ENCODE assay signal across 8 cellular contexts in the genomic region with DNA sequence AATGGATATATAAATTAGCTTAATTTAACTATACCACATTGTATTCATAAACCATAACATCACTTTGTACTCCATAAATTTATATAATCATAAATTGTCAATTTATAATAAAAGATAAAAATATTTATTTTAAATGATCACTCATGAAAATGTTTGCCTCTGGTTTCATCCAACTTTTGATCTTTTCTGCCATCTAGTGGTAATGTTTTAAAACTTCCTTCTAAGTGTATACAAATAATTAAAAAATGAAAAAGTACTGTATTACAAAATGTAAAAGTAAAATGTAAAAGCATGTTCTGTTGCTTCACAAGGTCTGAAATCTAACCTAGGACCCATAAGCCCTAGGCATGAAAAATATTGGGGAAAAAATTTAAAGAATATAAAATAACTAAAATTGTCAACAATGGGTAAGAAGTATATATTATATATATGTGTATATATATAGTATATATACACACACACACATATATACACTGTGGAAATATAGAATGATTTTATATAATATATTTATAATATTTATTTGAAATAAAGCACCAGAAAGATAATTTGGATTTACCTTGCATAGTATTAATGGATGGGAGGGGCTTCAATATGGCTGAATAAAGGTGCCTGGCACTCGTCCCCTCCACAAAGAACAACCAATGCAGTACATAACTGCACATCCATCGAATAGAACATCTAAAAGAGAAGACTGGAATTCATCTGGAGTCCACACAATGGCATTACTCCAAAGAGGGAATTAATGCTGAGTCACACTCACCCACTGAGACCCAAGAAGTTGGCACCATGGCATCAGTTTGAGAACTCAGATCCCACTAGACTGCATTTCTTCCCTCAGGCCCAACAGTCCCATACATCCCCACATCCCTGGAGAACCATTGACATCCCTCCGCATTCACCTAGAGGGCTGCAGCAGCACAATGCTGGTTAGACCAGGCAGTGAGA. TPM values are rescaled to one million over a fixed set of nuclear protein-coding genes. Genes with fewer than 3 reads are reported as not detected.
DNase-seq lines count a peak whose midpoint lies in the region; ATAC-seq and TF ChIP-seq lines count a peak whose summit lies in the region.

No MANE protein-coding gene starts in this region.

- no peak overlapping the region for H2AFZ ChIP-seq in DND-41 (ENCODE audit: low read depth, low read length)
- H2AFZ ChIP-seq in PC-3 (ENCODE audit: low read length), result no peak overlapping the region
- no peak overlapping the region for H2AFZ ChIP-seq in fibroblast of lung (ENCODE audit: low read length)

- H3K9me3 ChIP-seq in DND-41 (ENCODE audit: insufficient read depth, low read length, severe bottlenecking) (no peaks in the 10 kb centered on the region), PC-3 (ENCODE audit: low read length) (no peaks in the 10 kb centered on the region), fibroblast of lung (ENCODE audit: control insufficient read depth, insufficient read depth, low read depth, low read length) (no peaks in the 10 kb centered on the region)

- H3K27ac ChIP-seq in DND-41 (ENCODE audit: low read length), result 0 out of 2 replicates have a peak overlapping the region, but pooled peaks have one; percentile 8
- no peak overlapping the region for H3K27ac ChIP-seq in PC-3 (ENCODE audit: low read length)
- no peak overlapping the region for H3K27ac ChIP-seq in fibroblast of lung (ENCODE audit: insufficient read depth, low read length)

- H3K27ac Mint-ChIP-seq in stimulated activated effector memory CD8-positive, alpha-beta T cell treated with anti-CD3 and anti-CD28 coated beads, Interleukin-12 subunit alpha, Interleukin-12 subunit beta, amount 100 ng/mL, for 72 hours, result no peak overlapping the region

- peak; percentile 49; the same call in 1 of the 3 replicates for ATAC-seq in DND-41 (ENCODE audit: insufficient read depth, low read depth)
- ATAC-seq in HG03469 (IDR thresholded peaks at IDR 0.05; ENCODE audit: unreplicated experiment), result peak; percentile 37
- ATAC-seq in PC-3, result no peak
- ATAC-seq in sciatic nerve, result peak; percentile 55
- ATAC-seq in stimulated activated effector memory CD8-positive, alpha-beta T cell treated with anti-CD3 and anti-CD28 coated beads, Interleukin-12 subunit alpha, Interleukin-12 subunit beta, amount 100 ng/mL, for 72 hours, result no peak
- no peak for ATAC-seq in left ventricle myocardium superior

- H3K4me1 ChIP-seq in DND-41 (ENCODE audit: insufficient read depth, low read length) (peaks cover 11% of the 10 kb centered on the region; the same call in 1 of the 2 replicates), PC-3 (ENCODE audit: insufficient read depth, low read length) (peaks cover 16% of the 10 kb centered on the region), fibroblast of lung (ENCODE audit: control insufficient read depth, extremely low read depth, insufficient read depth, low read length) (peaks cover 2% of the 10 kb centered on the region)

- H3K4me3 ChIP-seq in DND-41 (ENCODE audit: low read depth in 1 of 2, low read length in 2 of 2), result no peak overlapping the region
- H3K4me3 ChIP-seq in PC-3 (ENCODE audit: low read length), result no peak overlapping the region
- H3K4me3 ChIP-seq in fibroblast of lung (replicated peaks in 1 of 4; ENCODE audit: control extremely low read depth in 1 of 4, insufficient read depth in 1 of 4, low read depth in 3 of 4, low read length in 4 of 4), result no peak overlapping the region

- no peaks in the 10 kb centered on the region for H3K27me3 ChIP-seq in DND-41 (ENCODE audit: insufficient read depth, low read length, poor library complexity)
- H3K27me3 ChIP-seq in PC-3 (ENCODE audit: low read length), result peaks cover 4% of the 10 kb centered on the region; the same call in 1 of the 2 replicates
- no peaks in the 10 kb centered on the region for H3K27me3 ChIP-seq in fibroblast of lung (ENCODE audit: control insufficient read depth, insufficient read depth, low read length)

- H3K79me2 ChIP-seq in DND-41 (ENCODE audit: insufficient read depth, low read length) (no peaks in the 10 kb centered on the region), PC-3 (ENCODE audit: low read length) (no peaks in the 10 kb centered on the region), fibroblast of lung (ENCODE audit: control insufficient read depth, insufficient read depth, low read length) (no peaks in the 10 kb centered on the region)

- no peak for DNase-seq in DND-41
- peak; percentile 60 for DNase-seq in PC-3
- peak; percentile 22 to 77 for DNase-seq in fibroblast of lung (ENCODE audit: low read depth in 2 of 2)
- no peak for DNase-seq in sciatic nerve (ENCODE audit: low spot score)
- DNase-seq in occipital lobe (lab: John Stamatoyannopoulos, UW), result no peak
- DNase-seq in stimulated activated effector memory CD8-positive, alpha-beta T cell treated with anti-CD3 and anti-CD28 coated beads, Interleukin-12 subunit alpha, Interleukin-12 subunit beta, amount 100 ng/mL, for 72 hours (ENCODE audit: low spot score in 2 of 2), result no peak
- no peak for DNase-seq in left ventricle myocardium superior

- intact Hi-C loops in PC-3 (cut with micrococcal nuclease) (loop anchor here (1.0 to 5.0 kb wide), 4 partner anchors 77 to 327 kb away; no protein-coding TSS in a partner anchor), sciatic nerve (cut with DNase I) (loop anchor here (10.0 kb wide), 1 partner anchor 69 kb away; no protein-coding TSS in a partner anchor), left ventricle myocardium superior (cut with micrococcal nuclease) (loop anchor here (5.0 kb wide), 1 partner anchor 77 kb away; no protein-coding TSS in a partner anchor)

- H3K36me3 Mint-ChIP-seq in stimulated activated effector memory CD8-positive, alpha-beta T cell treated with anti-CD3 and anti-CD28 coated beads, Interleukin-12 subunit alpha, Interleukin-12 subunit beta, amount 100 ng/mL, for 72 hours, result no peaks in the 10 kb centered on the region

- H3K4me3 Mint-ChIP-seq in stimulated activated effector memory CD8-positive, alpha-beta T cell treated with anti-CD3 and anti-CD28 coated beads, Interleukin-12 subunit alpha, Interleukin-12 subunit beta, amount 100 ng/mL, for 72 hours, result no peak overlapping the region

- no peaks in the 10 kb centered on the region for H3K36me3 ChIP-seq in DND-41 (ENCODE audit: insufficient read depth, low read length)
- H3K36me3 ChIP-seq in PC-3 (ENCODE audit: low read depth, low read length), result no peaks in the 10 kb centered on the region
- H3K36me3 ChIP-seq in fibroblast of lung (ENCODE audit: control insufficient read depth, insufficient read depth, low read length), result no peaks in the 10 kb centered on the region

- H3K9me3 Mint-ChIP-seq in stimulated activated effector memory CD8-positive, alpha-beta T cell treated with anti-CD3 and anti-CD28 coated beads, Interleukin-12 subunit alpha, Interleukin-12 subunit beta, amount 100 ng/mL, for 72 hours, result no peaks in the 10 kb centered on the region

- no TSS peak for BruUV-seq in PC-3 (replicated peaks; lab: Mats Ljungman, UMichigan)

- H3K9ac ChIP-seq in DND-41 (ENCODE audit: low read depth, low read length) (no peak overlapping the region), PC-3 (ENCODE audit: low read length) (no peak overlapping the region), fibroblast of lung (ENCODE audit: insufficient read depth, low read length) (no peak overlapping the region)

- H3K9me2 ChIP-seq in PC-3 (replicated peaks; ENCODE audit: low read length), result no peaks in the 10 kb centered on the region

- H3F3A ChIP-seq in PC-3 (ENCODE audit: low read length, unreplicated experiment), result peaks cover 2% of the 10 kb centered on the region

- H4K20me1 ChIP-seq in DND-41 (ENCODE audit: insufficient read depth, low read length) (no peaks in the 10 kb centered on the region), PC-3 (ENCODE audit: low read length) (no peaks in the 10 kb centered on the region), fibroblast of lung (ENCODE audit: control insufficient read depth, extremely low read depth, insufficient read depth, low read length) (no peaks in the 10 kb centered on the region)

- POLR2A ChIA-PET in PC-3 (lab: Charles Lee; ENCODE audit: unreplicated experiment), result no interaction called here

- H3K4me2 ChIP-seq in DND-41 (ENCODE audit: insufficient read depth, low read length) (no peak overlapping the region), PC-3 (ENCODE audit: low read length) (no peak overlapping the region), fibroblast of lung (ENCODE audit: extremely low read depth, insufficient read depth, low read length) (no peak overlapping the region)

- TF ChIP-seq CTCF in DND-41 (IDR thresholded peaks at IDR 0.05; ENCODE audit: borderline replicate concordance, extremely low read depth, low read length, poor library complexity, severe bottlenecking), result peak; percentile 55
- peak; percentile 45 for TF ChIP-seq CTCF in PC-3 (conservative IDR thresholded peaks at IDR 0.05; ENCODE audit: low read depth, low read length)
- peak in 1 of 2 donors; percentile 23 for TF ChIP-seq CTCF in fibroblast of lung (conservative IDR thresholded peaks at IDR 0.05 in 1 of 2, IDR thresholded peaks at IDR 0.05 in 1 of 2; ENCODE audit: low read depth in 1 of 2, low read length in 2 of 2)

- H3K4me1 Mint-ChIP-seq in stimulated activated effector memory CD8-positive, alpha-beta T cell treated with anti-CD3 and anti-CD28 coated beads, Interleukin-12 subunit alpha, Interleukin-12 subunit beta, amount 100 ng/mL, for 72 hours, result no peaks in the 10 kb centered on the region

- CTCF ChIA-PET in PC-3 (lab: Charles Lee), result no interaction called here

RNA-seq across cellular contexts. Expression of a gene that starts 32.5 kb away (rescaled TPM):
- 176 and 192 TPM in 2 replicates for total RNA-seq in PC-3 (2014; rRNA removed)
- 578 and 966 TPM in 2 replicates for total RNA-seq in fibroblast of lung
- polyA plus RNA-seq in fibroblast of lung, result 817 and 860 TPM in 2 replicates
- polyA plus RNA-seq in fibroblast of lung (2012), result 500 and 603 TPM in 2 replicates
- polyA minus RNA-seq in fibroblast of lung (ENCODE audit: low replicate concordance), result 42.9 and 82.4 TPM in 2 replicates
- total RNA-seq in sciatic nerve, result 293 TPM
- total RNA-seq in occipital lobe, result 27.0 TPM
- total RNA-seq in left ventricle myocardium superior, result 52.1 TPM

Comparison
In these comparisons a context has a peak if more than half of its experiments do, and no peak if none do; other contexts are left out.
1. ATAC-seq: peak in DND-41 (single experiment), HG03469 (single experiment) and sciatic nerve (single experiment); none in PC-3 (single experiment), stimulated activated effector memory CD8-positive, alpha-beta T cell treated with anti-CD3 and anti-CD28 coated beads, Interleukin-12 subunit alpha, Interleukin-12 subunit beta, amount 100 ng/mL, for 72 hours (single experiment) and left ventricle myocardium superior (single experiment).
2. DNase-seq: peak in PC-3 (single experiment) and fibroblast of lung (2 of 2); none in DND-41 (single experiment), sciatic nerve (single experiment), occipital lobe (single experiment), stimulated activated effector memory CD8-positive, alpha-beta T cell treated with anti-CD3 and anti-CD28 coated beads, Interleukin-12 subunit alpha, Interleukin-12 subunit beta, amount 100 ng/mL, for 72 hours (0 of 2) and left ventricle myocardium superior (single experiment).